Comparison of ENCODE assay signal across 1 cellular context in the genomic region with DNA sequence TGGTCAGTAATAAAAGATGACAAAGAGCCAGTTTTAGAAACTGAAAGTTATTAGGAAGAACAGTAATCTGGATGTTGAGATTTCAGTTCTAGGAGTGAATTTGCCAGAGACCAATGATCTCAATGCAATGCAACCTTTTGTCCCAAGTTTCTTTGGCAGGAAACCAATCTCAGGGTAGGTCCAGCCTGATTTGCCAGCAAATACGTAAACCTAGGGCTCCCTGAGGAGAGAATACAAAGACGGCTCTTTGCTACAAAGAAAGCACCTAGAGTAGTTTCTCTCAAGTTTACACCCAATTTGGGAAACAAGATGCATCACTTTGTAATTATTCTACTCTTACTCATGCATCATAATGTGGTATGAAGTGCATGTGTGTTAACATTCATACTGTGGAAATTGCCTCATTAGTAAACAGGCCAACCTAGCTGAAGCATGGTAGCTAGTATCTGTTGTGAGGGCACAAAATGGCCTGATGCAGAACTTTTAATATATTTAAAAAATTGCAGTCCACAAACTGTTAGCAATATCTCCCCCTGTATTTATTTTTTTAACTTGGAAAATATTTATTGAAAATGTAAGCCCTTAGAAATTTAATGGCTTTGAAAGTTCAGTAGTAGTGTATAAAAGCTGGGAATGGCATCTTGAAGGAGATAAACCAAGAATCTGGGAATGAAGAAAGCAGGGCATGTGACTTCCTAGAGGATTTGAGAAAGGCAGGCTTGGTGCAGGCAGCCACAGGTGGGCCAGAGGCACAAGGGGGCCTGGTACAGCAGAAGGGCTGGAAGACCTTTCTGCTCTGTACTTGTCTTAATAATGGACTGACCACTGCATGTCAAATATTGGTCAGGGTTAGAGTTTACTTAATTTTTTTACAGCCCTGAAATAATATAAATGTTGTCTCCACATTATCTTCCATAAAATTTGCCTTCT.
TF ChIP-seq lines count a peak whose summit lies in the region.

No MANE protein-coding gene starts in this region.

TF ChIP-seq in WTC11, 78 proteins besides CTCF, POLR2A, EP300 and RAD21 (continued from another document):
- TF ChIP-seq, protein P1, sequence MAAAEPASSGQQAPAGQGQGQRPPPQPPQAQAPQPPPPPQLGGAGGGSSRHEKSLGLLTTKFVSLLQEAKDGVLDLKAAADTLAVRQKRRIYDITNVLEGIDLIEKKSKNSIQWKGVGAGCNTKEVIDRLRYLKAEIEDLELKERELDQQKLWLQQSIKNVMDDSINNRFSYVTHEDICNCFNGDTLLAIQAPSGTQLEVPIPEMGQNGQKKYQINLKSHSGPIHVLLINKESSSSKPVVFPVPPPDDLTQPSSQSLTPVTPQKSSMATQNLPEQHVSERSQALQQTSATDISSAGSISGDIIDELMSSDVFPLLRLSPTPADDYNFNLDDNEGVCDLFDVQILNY (CRISPR knock-in tag; IDR thresholded peaks at IDR 0.05): no peak
- TF ChIP-seq TP53 (CRISPR knock-in tag; IDR thresholded peaks at IDR 0.05): no peak
- TF ChIP-seq, protein P2, sequence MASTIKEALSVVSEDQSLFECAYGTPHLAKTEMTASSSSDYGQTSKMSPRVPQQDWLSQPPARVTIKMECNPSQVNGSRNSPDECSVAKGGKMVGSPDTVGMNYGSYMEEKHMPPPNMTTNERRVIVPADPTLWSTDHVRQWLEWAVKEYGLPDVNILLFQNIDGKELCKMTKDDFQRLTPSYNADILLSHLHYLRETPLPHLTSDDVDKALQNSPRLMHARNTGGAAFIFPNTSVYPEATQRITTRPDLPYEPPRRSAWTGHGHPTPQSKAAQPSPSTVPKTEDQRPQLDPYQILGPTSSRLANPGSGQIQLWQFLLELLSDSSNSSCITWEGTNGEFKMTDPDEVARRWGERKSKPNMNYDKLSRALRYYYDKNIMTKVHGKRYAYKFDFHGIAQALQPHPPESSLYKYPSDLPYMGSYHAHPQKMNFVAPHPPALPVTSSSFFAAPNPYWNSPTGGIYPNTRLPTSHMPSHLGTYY (CRISPR knock-in tag; IDR thresholded peaks at IDR 0.05): no peak
